In genomic region chr2:54683596-54683995, GRCh38 we compare ENCODE assay signal across 27 cellular contexts.
"Had no signal": no experiment of that assay in that cellular context is flagged by ENCODE, and none has a peak within 500 bp of the region (broad histone marks: within the 10 kb centered on the region; RNA-seq: fewer than 3 reads in every experiment).

No MANE protein-coding gene starts in this region.

- H3K9me3 Mint-ChIP-seq: natural killer cell; nephron; neural progenitor cell; stimulated activated naive CD8-positive, alpha-beta T cell treated with anti-CD3 and anti-CD28 coated beads, Interleukin-15, amount 100 ng/mL, for 72 hours; type B pancreatic cell had no signal

- DNase-seq: natural killer cell; occipital lobe; ovary; posterior cingulate gyrus; psoas muscle; right cardiac atrium; spleen; stimulated activated CD4-positive, alpha-beta T cell treated with anti-CD3 and anti-CD28 coated beads, Interleukin-12 subunit alpha, Interleukin-12 subunit beta, amount 100 ng/mL, for 4 hours; stimulated activated CD4-positive, alpha-beta T cell treated with anti-CD3 and anti-CD28 coated beads, Interleukin-1b, Interleukin-23, amount 100 ng/mL, for 48 hours; stimulated activated CD4-positive, alpha-beta T cell treated with anti-CD3 and anti-CD28 coated beads, Interleukin-4, amount 100 ng/mL, for 1 hour; stimulated activated CD4-positive, alpha-beta T cell treated with anti-CD3 and anti-CD28 coated beads, Interleukin-4, amount 100 ng/mL, for 4 hours; stimulated activated CD8-positive, alpha-beta memory T cell treated with anti-CD3 and anti-CD28 coated beads, Interleukin-4, amount 100 ng/mL, for 48 hours; stimulated activated naive CD4-positive, alpha-beta T cell; stimulated activated naive CD8-positive, alpha-beta T cell treated with anti-CD3 and anti-CD28 coated beads, Interleukin-15, amount 100 ng/mL, for 72 hours; stimulated activated naive CD8-positive, alpha-beta T cell treated with anti-CD3 and anti-CD28 coated beads, Interleukin-15, Interleukin-2, amounts not matched to agents 100 U/mL and 50 U/mL, for 24 hours; substantia nigra; testis; tibial artery; transverse colon; upper lobe of right lung; uterus had no signal

- H3K4me3 Mint-ChIP-seq: natural killer cell; nephron; neural progenitor cell; stimulated activated memory B cell treated with anti-CD40 and anti-IgM and Interleukin-4, amounts not matched to agents 10 μg/mL and 1 μg/mL and 100 μg/mL, for 72 hours; stimulated activated naive CD8-positive, alpha-beta T cell treated with anti-CD3 and anti-CD28 coated beads, Interleukin-15, amount 100 ng/mL, for 72 hours; type B pancreatic cell had no signal

- H3K36me3 Mint-ChIP-seq: natural killer cell; neural progenitor cell; stimulated activated memory B cell treated with anti-CD40 and anti-IgM and Interleukin-4, amounts not matched to agents 10 μg/mL and 1 μg/mL and 100 μg/mL, for 72 hours; type B pancreatic cell had no signal

- ATAC-seq: psoas muscle; right cardiac atrium; sciatic nerve; stimulated activated memory B cell treated with anti-CD40 and anti-IgM and Interleukin-4, amounts not matched to agents 10 μg/mL and 1 μg/mL and 100 μg/mL, for 72 hours; stimulated activated naive CD8-positive, alpha-beta T cell treated with anti-CD3 and anti-CD28 coated beads, Interleukin-15, amount 100 ng/mL, for 72 hours; stimulated activated naive CD8-positive, alpha-beta T cell treated with anti-CD3 and anti-CD28 coated beads, Interleukin-15, Interleukin-2, amounts not matched to agents 100 U/mL and 50 U/mL, for 24 hours; upper lobe of right lung had no signal

- H3K27me3 Mint-ChIP-seq: progenitor cell of endocrine pancreas, type B pancreatic cell had no signal

- H3K27ac Mint-ChIP-seq: natural killer cell; nephron; neural progenitor cell; progenitor cell of endocrine pancreas; stimulated activated memory B cell treated with anti-CD40 and anti-IgM and Interleukin-4, amounts not matched to agents 10 μg/mL and 1 μg/mL and 100 μg/mL, for 72 hours; stimulated activated naive CD8-positive, alpha-beta T cell treated with anti-CD3 and anti-CD28 coated beads, Interleukin-15, amount 100 ng/mL, for 72 hours; type B pancreatic cell had no signal

- H3K4me1 Mint-ChIP-seq: nephron, neural progenitor cell had no signal
